Comparison of ENCODE assay signal across 9 cellular contexts in the genomic region with DNA sequence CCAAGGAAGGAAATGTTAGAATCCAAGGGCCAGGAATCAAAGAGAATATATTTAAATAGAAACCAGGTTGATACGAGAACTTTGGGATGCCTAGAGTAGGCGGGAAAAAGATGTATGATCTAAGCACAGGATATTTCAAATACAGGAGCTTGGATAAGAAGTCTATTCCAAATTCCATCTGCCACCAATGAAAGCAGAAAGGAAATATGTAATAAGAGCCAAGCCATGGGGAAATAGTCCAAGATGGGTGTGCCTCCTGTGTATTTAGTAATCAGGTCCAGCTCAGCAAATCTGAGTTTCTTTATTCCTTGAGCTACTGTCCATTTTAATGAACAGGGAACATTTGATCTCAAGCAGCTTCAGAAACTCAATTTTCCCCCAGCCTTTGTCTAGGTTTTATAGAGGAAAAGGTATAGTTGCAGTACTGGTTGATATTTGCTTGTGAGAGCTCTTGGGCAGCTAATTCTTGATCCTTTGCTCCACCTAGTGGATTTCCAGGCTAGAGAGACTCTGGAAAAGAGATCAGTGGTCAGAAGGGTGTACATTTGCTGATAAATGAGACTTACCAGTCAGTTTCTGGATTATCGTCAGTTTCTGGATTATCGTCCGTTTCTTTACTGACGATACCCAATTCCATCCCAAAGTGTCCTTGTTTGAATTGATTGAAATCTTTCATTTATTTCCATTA. TPM values are rescaled to one million over a fixed set of nuclear protein-coding genes. Genes with fewer than 3 reads are reported as not detected.
DNase-seq lines count a peak whose midpoint lies in the region; ATAC-seq and TF ChIP-seq lines count a peak whose summit lies in the region.
"Not testable (repeated sequence)": the region's sequence is repeated elsewhere in the genome, so short reads cannot be mapped to it uniquely, and the experiment has no call there.
"Had no signal": no experiment of that assay in that cellular context is flagged by ENCODE, and none has a peak within 500 bp of the region (broad histone marks: within the 10 kb centered on the region; RNA-seq: fewer than 3 reads in every experiment).

No MANE protein-coding gene starts in this region.

- TF ChIP-seq CTCF in AG09319 (IDR thresholded peaks at IDR 0.05; ENCODE audit: low read depth, low read length) (peak; percentile 20), brain microvascular endothelial cell (IDR thresholded peaks at IDR 0.05; ENCODE audit: low read depth, low read length, missing control alignments) (peak; percentile 39), fibroblast of the aortic adventitia (IDR thresholded peaks at IDR 0.05; ENCODE audit: insufficient read depth, low read length) (peak; percentile 41), retinal pigment epithelial cell (conservative IDR thresholded peaks at IDR 0.05; ENCODE audit: low read depth, low read length) (peak; percentile 37)

- not testable (repeated sequence) for H3K4me3 ChIP-seq in SJCRH30; brain microvascular endothelial cell (ENCODE audit: low read depth, low read length); fibroblast of the aortic adventitia (ENCODE audit: low read depth, low read length); retinal pigment epithelial cell (ENCODE audit: low read length)

- not testable (repeated sequence) for H3K4me1 ChIP-seq in SJCRH30

- not testable (repeated sequence) for H3K27ac ChIP-seq in SJCRH30, brain microvascular endothelial cell

- in situ Hi-C loops in brain microvascular endothelial cell (cut with HindIII; ENCODE audit: low pct_ligation_motif_present, low sequenced_read_pairs), result not testable (repeated sequence)

- not testable (repeated sequence) for H3K27me3 ChIP-seq in SJCRH30; brain microvascular endothelial cell (replicated peaks)

- ATAC-seq in left lobe of liver, result peak; percentile 77

- DNase-seq in AG09319 (ENCODE audit: extremely low read depth, low read depth); left lobe of liver (ENCODE audit: low spot score); retinal pigment epithelial cell (ENCODE audit: low read depth): not testable (repeated sequence)
- DNase-seq in H4 (ENCODE audit: low spot score) (peak; percentile 16), NCI-H1105 treated with DMSO at 0.1 percent for 48 hours (lab: John Stamatoyannopoulos, UW) (peak; percentile 21), SJCRH30 (peak; percentile 2 to 13), brain microvascular endothelial cell (peak; percentile 24), fibroblast of the aortic adventitia (ENCODE audit: low read depth) (peak; percentile 72)

- H3K9me3 ChIP-seq in SJCRH30 (replicated peaks), result not testable (repeated sequence)

- H3K36me3 ChIP-seq in SJCRH30; brain microvascular endothelial cell (replicated peaks): not testable (repeated sequence)

RNA-seq across cellular contexts. Expression of a gene that starts 28.3 kb away (rescaled TPM):
- total RNA-seq in H4 (2014; rRNA removed; shearing (Covaris generic)), result 4.5 and 11.2 TPM in 2 replicates
- 14.2 and 15.2 TPM in 2 replicates for total RNA-seq in SJCRH30 (2014; rRNA removed; shearing (Covaris generic))
- total RNA-seq in fibroblast of the aortic adventitia (ENCODE audit: low replicate concordance) (2.8 and 5.6 TPM in 2 replicates), left lobe of liver (0.13 TPM)
- total RNA-seq: body of pancreas had no signal

RNA-seq across cellular contexts. Expression of a gene that starts 29.0 kb away (rescaled TPM):
- total RNA-seq in H4 (2014; rRNA removed; shearing (Covaris generic)), result 7.2 and 10.4 TPM in 2 replicates
- total RNA-seq in SJCRH30 (2014; rRNA removed; shearing (Covaris generic)), result 21.0 and 21.6 TPM in 2 replicates
- 21.3 and 35.0 TPM in 2 replicates for total RNA-seq in fibroblast of the aortic adventitia (ENCODE audit: low replicate concordance)
- total RNA-seq in left lobe of liver, result 4.9 TPM
